In the genomic region with DNA sequence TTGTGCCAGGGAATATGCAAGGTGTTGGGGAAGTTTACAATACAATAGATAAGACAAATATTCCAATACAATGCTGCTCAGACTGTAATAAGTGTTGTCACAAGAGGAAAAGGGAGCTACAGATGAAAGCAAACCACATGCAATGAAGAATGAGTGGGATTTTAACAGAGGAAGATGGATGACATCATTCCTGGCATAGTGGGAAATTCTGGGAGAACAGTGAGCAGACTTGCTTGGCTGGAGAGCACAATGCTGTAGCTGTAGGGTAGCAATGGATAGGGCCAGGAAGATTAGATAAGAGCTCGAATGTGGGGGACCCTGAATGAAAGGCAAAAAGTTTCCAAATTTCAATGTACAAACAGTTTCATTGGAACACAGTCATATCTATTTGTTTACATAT, we compare ENCODE assay signal across 23 cellular contexts. TPM values are rescaled to one million over a fixed set of nuclear protein-coding genes. Genes with fewer than 3 reads are reported as not detected.
"Had no signal": no experiment of that assay in that cellular context is flagged by ENCODE, and none has a peak within 500 bp of the region (broad histone marks: within the 10 kb centered on the region; RNA-seq: fewer than 3 reads in every experiment).

No MANE protein-coding gene starts in this region.

- H3K27ac ChIP-seq: brain microvascular endothelial cell, dorsolateral prefrontal cortex, gastroesophageal sphincter, heart left ventricle, thyroid gland, vagina had no signal

- H3K4me1 ChIP-seq: gastroesophageal sphincter, thyroid gland, vagina had no signal

- H3K27me3 ChIP-seq: brain microvascular endothelial cell, gastroesophageal sphincter, heart left ventricle, thyroid gland, vagina had no signal

- H3K4me3 ChIP-seq: dorsolateral prefrontal cortex, gastroesophageal sphincter, heart left ventricle, thyroid gland, vagina had no signal

- DNase-seq: activated CD4-positive, alpha-beta T cell treated with anti-CD3 and anti-CD28 coated beads for 48 hours; activated CD4-positive, CD25-positive, alpha-beta regulatory T cell; activated CD8-positive, alpha-beta T cell treated with anti-CD3 and anti-CD28 coated beads, Interleukin-2, amount 10 ng/mL, durations not matched to agents 7 days and 5 days; activated naive CD4-positive, alpha-beta T cell treated with anti-CD3 and anti-CD28 coated beads for 36 hours; activated T-cell treated with anti-CD3 and anti-CD28 coated beads, Interleukin-2, amount 50 U/mL, for 24 hours; anterior cingulate cortex; brain microvascular endothelial cell; central memory CD4-positive, alpha-beta T cell; dorsolateral prefrontal cortex; endodermal cell; heart left ventricle; immature natural killer cell; kidney glomerular epithelial cell; left ventricle myocardium superior; naive B cell; retina; stimulated activated naive CD4-positive, alpha-beta T cell treated with Interleukin-2 at 50 U/mL for 16 hours; T-helper 9 cell; thyroid gland had no signal

- H3K9me3 ChIP-seq: gastroesophageal sphincter, heart left ventricle, thyroid gland, vagina had no signal

- H3K9me3 Mint-ChIP-seq: activated T-cell treated with anti-CD3 and anti-CD28 coated beads, Interleukin-2, amount 50 U/mL, for 24 hours; endodermal cell; neural crest cell had no signal

- H3K36me3 ChIP-seq: brain microvascular endothelial cell, gastroesophageal sphincter, heart left ventricle, thyroid gland, vagina had no signal

- ATAC-seq: activated CD8-positive, alpha-beta T cell treated with anti-CD3 and anti-CD28 coated beads, Interleukin-2, amount 10 ng/mL, durations not matched to agents 7 days and 5 days; gastroesophageal sphincter; heart left ventricle; left ventricle myocardium superior had no signal

- H3K4me3 Mint-ChIP-seq: activated CD8-positive, alpha-beta T cell treated with anti-CD3 and anti-CD28 coated beads, Interleukin-2, amount 10 ng/mL, durations not matched to agents 7 days and 5 days; activated naive CD4-positive, alpha-beta T cell treated with anti-CD3 and anti-CD28 coated beads for 36 hours; activated T-cell treated with anti-CD3 and anti-CD28 coated beads, Interleukin-2, amount 50 U/mL, for 24 hours; endodermal cell; immature natural killer cell; naive B cell; neural crest cell had no signal

- FAIRE-seq: colon had no signal

- H3K27ac Mint-ChIP-seq: activated CD8-positive, alpha-beta T cell treated with anti-CD3 and anti-CD28 coated beads, Interleukin-2, amount 10 ng/mL, durations not matched to agents 7 days and 5 days; activated naive CD4-positive, alpha-beta T cell treated with anti-CD3 and anti-CD28 coated beads for 36 hours; activated T-cell treated with anti-CD3 and anti-CD28 coated beads, Interleukin-2, amount 50 U/mL, for 24 hours; endodermal cell; immature natural killer cell; naive B cell had no signal

- H3K36me3 Mint-ChIP-seq: immature natural killer cell, naive B cell had no signal

- H3K4me1 Mint-ChIP-seq: immature natural killer cell, naive B cell had no signal

RNA-seq across cellular contexts. Expression of a gene that starts 9.5 kb away (rescaled TPM):
- polyA plus RNA-seq: immature natural killer cell had no signal
